11 cellular contexts compared by ENCODE assay signal in genomic region chr2:36456227-36456788, GRCh38.
DNase-seq lines count a peak whose midpoint lies in the region; ATAC-seq and TF ChIP-seq lines count a peak whose summit lies in the region.
"Had no signal": no experiment of that assay in that cellular context is flagged by ENCODE, and none has a peak within 500 bp of the region (broad histone marks: within the 10 kb centered on the region; RNA-seq: fewer than 3 reads in every experiment).

No MANE protein-coding gene starts in this region.

- H3K27me3 ChIP-seq in ACC112 (ENCODE audit: insufficient read depth, low read length) (no peaks in the 10 kb centered on the region), SJCRH30 (no peaks in the 10 kb centered on the region)

- H3K36me3 Mint-ChIP-seq in nephron progenitor cell (ENCODE audit: low read depth) = peaks cover 4% of the 10 kb centered on the region
- peaks cover 4% of the 10 kb centered on the region for H3K36me3 Mint-ChIP-seq in stimulated activated effector memory CD8-positive, alpha-beta T cell treated with anti-CD3 and anti-CD28 coated beads, Interleukin-12 subunit alpha, Interleukin-12 subunit beta, amount 100 ng/mL, for 72 hours

- H3K27ac ChIP-seq in ACC112 (ENCODE audit: low read depth, low read length) (peak overlapping the region; percentile 98), SJCRH30 (no peak overlapping the region)
- H3K27ac ChIP-seq: C4-2B had no signal

- H3K9me3 ChIP-seq in SJCRH30 (replicated peaks) = no peaks in the 10 kb centered on the region

- peaks cover 63% of the 10 kb centered on the region for H3K79me2 ChIP-seq in ACC112 (ENCODE audit: control insufficient read depth, insufficient read depth, low read length, unreplicated experiment)

- H3K4me3 Mint-ChIP-seq in nephron progenitor cell = no peak overlapping the region
- H3K4me3 Mint-ChIP-seq in stimulated activated effector memory CD8-positive, alpha-beta T cell treated with anti-CD3 and anti-CD28 coated beads, Interleukin-12 subunit alpha, Interleukin-12 subunit beta, amount 100 ng/mL, for 72 hours = no peak overlapping the region

- H3K9me3 Mint-ChIP-seq in nephron progenitor cell = no peaks in the 10 kb centered on the region
- no peaks in the 10 kb centered on the region for H3K9me3 Mint-ChIP-seq in stimulated activated effector memory CD8-positive, alpha-beta T cell treated with anti-CD3 and anti-CD28 coated beads, Interleukin-12 subunit alpha, Interleukin-12 subunit beta, amount 100 ng/mL, for 72 hours

- TF ChIP-seq CTCF in fibroblast of the aortic adventitia (IDR thresholded peaks at IDR 0.05; ENCODE audit: insufficient read depth, low read length) = no peak
- no peak for TF ChIP-seq CTCF in nephron progenitor cell (IDR thresholded peaks at IDR 0.05)

- no peaks in the 10 kb centered on the region for H3K4me1 Mint-ChIP-seq in nephron progenitor cell
- H3K4me1 Mint-ChIP-seq in stimulated activated effector memory CD8-positive, alpha-beta T cell treated with anti-CD3 and anti-CD28 coated beads, Interleukin-12 subunit alpha, Interleukin-12 subunit beta, amount 100 ng/mL, for 72 hours = no peaks in the 10 kb centered on the region

- no peak for ATAC-seq in stimulated activated effector memory CD8-positive, alpha-beta T cell treated with anti-CD3 and anti-CD28 coated beads, Interleukin-12 subunit alpha, Interleukin-12 subunit beta, amount 100 ng/mL, for 72 hours
- ATAC-seq in activated CD4-positive, CD25-positive, alpha-beta regulatory T cell treated with anti-CD3 and anti-CD28 coated beads, Interleukin-2, amount 50 U/mL, for 24 hours = no peak
- ATAC-seq in GM19467 (IDR thresholded peaks at IDR 0.05; ENCODE audit: unreplicated experiment) = no peak

- H3K4me3 ChIP-seq in ACC112 (ENCODE audit: low read depth, low read length) = peak overlapping the region; percentile 16; the same call in 1 of the 2 replicates
- no peak overlapping the region for H3K4me3 ChIP-seq in SJCRH30
- H3K4me3 ChIP-seq in fibroblast of the aortic adventitia (ENCODE audit: low read depth, low read length) = no peak overlapping the region

- DNase-seq in SJCRH30 (peak; percentile 33 to 55), fibroblast of the aortic adventitia (ENCODE audit: low read depth) (peak; percentile 81), nephron progenitor cell (no peak), D341Med (ENCODE audit: low spot score) (no peak)
- DNase-seq in stimulated activated effector memory CD8-positive, alpha-beta T cell treated with anti-CD3 and anti-CD28 coated beads, Interleukin-12 subunit alpha, Interleukin-12 subunit beta, amount 100 ng/mL, for 72 hours (ENCODE audit: low spot score in 2 of 2) = no peak
- DNase-seq: activated T-cell treated with anti-CD3 and anti-CD28 coated beads, Interleukin-2, amount 50 U/mL, for 1 hour; OCI-M1 had no signal

- H3K27ac Mint-ChIP-seq in nephron progenitor cell = peak overlapping the region; percentile 50
- no peak overlapping the region for H3K27ac Mint-ChIP-seq in stimulated activated effector memory CD8-positive, alpha-beta T cell treated with anti-CD3 and anti-CD28 coated beads, Interleukin-12 subunit alpha, Interleukin-12 subunit beta, amount 100 ng/mL, for 72 hours

- no peak overlapping the region for H2AFZ ChIP-seq in ACC112 (ENCODE audit: low read length, unreplicated experiment)

- H3K4me1 ChIP-seq in ACC112 (ENCODE audit: control insufficient read depth, insufficient read depth, low read length, unreplicated experiment) = peaks cover 81% of the 10 kb centered on the region
- peaks cover 9% of the 10 kb centered on the region for H3K4me1 ChIP-seq in SJCRH30

- H3K27me3 Mint-ChIP-seq in nephron progenitor cell (ENCODE audit: low read depth, poor library complexity) = no peaks in the 10 kb centered on the region

- H3K36me3 ChIP-seq in ACC112 (ENCODE audit: insufficient read depth, low read length) = peaks cover 19% of the 10 kb centered on the region
- H3K36me3 ChIP-seq in SJCRH30 = no peaks in the 10 kb centered on the region

Comparison
In these comparisons a context has a peak if more than half of its experiments do, and no peak if none do; other contexts are left out.
1. DNase-seq: peak in SJCRH30 (2 of 2) and fibroblast of the aortic adventitia (single experiment); none in nephron progenitor cell (single experiment), stimulated activated effector memory CD8-positive, alpha-beta T cell treated with anti-CD3 and anti-CD28 coated beads, Interleukin-12 subunit alpha, Interleukin-12 subunit beta, amount 100 ng/mL, for 72 hours (0 of 2) and D341Med (single experiment).